In the genomic region with DNA sequence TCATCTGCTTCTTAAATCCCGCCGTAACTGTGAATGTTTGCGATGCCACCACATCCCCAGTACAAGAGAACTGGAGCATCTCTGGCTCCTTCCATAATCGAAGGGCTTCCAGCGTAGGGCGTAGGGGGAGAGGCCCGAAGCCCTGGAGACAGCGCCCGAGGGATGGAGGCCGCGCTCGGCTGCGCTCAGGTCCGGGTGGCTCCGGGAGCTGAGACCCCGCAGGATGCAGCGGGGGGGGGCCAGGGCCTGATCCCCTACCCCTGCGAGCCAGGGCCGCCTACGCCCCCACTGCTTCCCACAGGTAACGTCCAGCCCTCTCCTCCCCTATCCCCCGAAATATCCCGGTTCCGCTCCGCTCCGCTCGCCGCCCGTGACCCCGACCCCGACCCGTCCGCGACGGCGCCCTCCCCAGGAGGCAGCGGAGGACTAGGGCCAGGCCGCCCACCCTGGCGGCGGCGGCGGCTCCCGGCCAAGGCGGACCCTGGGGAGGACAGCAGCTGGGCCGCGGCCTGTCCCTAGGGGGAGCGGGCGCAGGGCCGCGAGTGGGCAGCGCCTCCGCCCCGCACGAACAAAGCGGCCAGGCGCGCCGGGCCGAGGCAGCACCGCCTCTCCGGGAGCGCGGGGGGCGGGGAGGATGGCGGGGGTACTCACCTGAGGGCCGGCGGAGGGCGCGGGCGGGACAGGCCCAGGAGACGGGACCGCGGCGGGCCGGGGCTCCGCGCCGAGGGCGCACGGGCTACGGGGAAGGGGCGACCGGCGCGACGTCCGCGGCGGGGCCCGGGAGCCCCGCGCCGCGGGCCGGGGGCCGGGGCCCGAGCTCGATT, we compare ENCODE assay signal across 8 cellular contexts. TPM values are rescaled to one million over a fixed set of nuclear protein-coding genes. Genes with fewer than 3 reads are reported as not detected.
A peak's percentile ranks its signal among the peaks of the same experiment; 100 is the strongest.
DNase-seq lines count a peak whose midpoint lies in the region; ATAC-seq and TF ChIP-seq lines count a peak whose summit lies in the region.

No MANE protein-coding gene starts in this region.

- no peak overlapping the region for H3K27ac Mint-ChIP-seq in activated naive CD4-positive, alpha-beta T cell treated with anti-CD3 and anti-CD28 coated beads for 36 hours
- H3K27ac Mint-ChIP-seq in activated CD4-positive, alpha-beta memory T cell treated with anti-CD3 and anti-CD28 coated beads, Interleukin-2, amount 10 ng/mL, durations not matched to agents 7 days and 5 days: no peak overlapping the region
- H3K27ac Mint-ChIP-seq in naive thymus-derived CD8-positive, alpha-beta T cell: no peak overlapping the region

- TF ChIP-seq RAD21 in Ishikawa (IDR thresholded peaks at IDR 0.05; ENCODE audit: low read depth): no peak

- CTCF ChIA-PET in activated naive CD4-positive, alpha-beta T cell treated with anti-CD3 and anti-CD28 coated beads for 36 hours (lab: Charles Lee): no interaction called here
- CTCF ChIA-PET in activated CD4-positive, alpha-beta memory T cell treated with anti-CD3 and anti-CD28 coated beads, Interleukin-2, amount 10 ng/mL, durations not matched to agents 7 days and 5 days (lab: Charles Lee): no interaction called here

- intact Hi-C loops in activated naive CD4-positive, alpha-beta T cell treated with anti-CD3 and anti-CD28 coated beads for 36 hours (cut with micrococcal nuclease): loop anchor here (5.0 kb wide), 1 partner anchor 468 kb away; a partner anchor contains a TSS

- POLR2A ChIA-PET in activated CD4-positive, alpha-beta memory T cell treated with anti-CD3 and anti-CD28 coated beads, Interleukin-2, amount 10 ng/mL, durations not matched to agents 7 days and 5 days (lab: Charles Lee): no interaction called here
- POLR2A ChIA-PET in naive thymus-derived CD8-positive, alpha-beta T cell (lab: Charles Lee): no interaction called here

- H3K9me3 Mint-ChIP-seq in activated naive CD4-positive, alpha-beta T cell treated with anti-CD3 and anti-CD28 coated beads for 36 hours: no peaks in the 10 kb centered on the region
- no peaks in the 10 kb centered on the region for H3K9me3 Mint-ChIP-seq in activated CD4-positive, alpha-beta memory T cell treated with anti-CD3 and anti-CD28 coated beads, Interleukin-2, amount 10 ng/mL, durations not matched to agents 7 days and 5 days
- H3K9me3 Mint-ChIP-seq in naive thymus-derived CD8-positive, alpha-beta T cell: peaks cover 0 to 3% (median 0%) of the 10 kb centered on the region in 9 donors

- ATAC-seq in naive thymus-derived CD8-positive, alpha-beta T cell: no peak

- H3K4me1 Mint-ChIP-seq in activated naive CD4-positive, alpha-beta T cell treated with anti-CD3 and anti-CD28 coated beads for 36 hours (ENCODE audit: low read depth): peaks cover 14% of the 10 kb centered on the region
- H3K4me1 Mint-ChIP-seq in activated CD4-positive, alpha-beta memory T cell treated with anti-CD3 and anti-CD28 coated beads, Interleukin-2, amount 10 ng/mL, durations not matched to agents 7 days and 5 days: peaks cover 12% of the 10 kb centered on the region
- H3K4me1 Mint-ChIP-seq in naive thymus-derived CD8-positive, alpha-beta T cell: peaks cover 6 to 16% (median 14%) of the 10 kb centered on the region in 4 donors

- H3K4me3 Mint-ChIP-seq in activated naive CD4-positive, alpha-beta T cell treated with anti-CD3 and anti-CD28 coated beads for 36 hours: peak overlapping the region; percentile 45
- peak overlapping the region; percentile 30 for H3K4me3 Mint-ChIP-seq in activated CD4-positive, alpha-beta memory T cell treated with anti-CD3 and anti-CD28 coated beads, Interleukin-2, amount 10 ng/mL, durations not matched to agents 7 days and 5 days
- peak overlapping the region in 9 of 10 donors; percentile 16 to 89 (median 67) for H3K4me3 Mint-ChIP-seq in naive thymus-derived CD8-positive, alpha-beta T cell

- H3K36me3 Mint-ChIP-seq in activated naive CD4-positive, alpha-beta T cell treated with anti-CD3 and anti-CD28 coated beads for 36 hours (ENCODE audit: low read depth): no peaks in the 10 kb centered on the region
- peaks cover 3% of the 10 kb centered on the region for H3K36me3 Mint-ChIP-seq in activated CD4-positive, alpha-beta memory T cell treated with anti-CD3 and anti-CD28 coated beads, Interleukin-2, amount 10 ng/mL, durations not matched to agents 7 days and 5 days (ENCODE audit: low read depth)
- H3K36me3 Mint-ChIP-seq in naive thymus-derived CD8-positive, alpha-beta T cell: peaks cover 0 to 10% (median 7%) of the 10 kb centered on the region in 3 donors

- TF ChIP-seq EP300 in Ishikawa (IDR thresholded peaks at IDR 0.05; ENCODE audit: borderline replicate concordance): no peak

- peaks cover 35% of the 10 kb centered on the region for H3K27me3 Mint-ChIP-seq in activated naive CD4-positive, alpha-beta T cell treated with anti-CD3 and anti-CD28 coated beads for 36 hours (ENCODE audit: low read depth)
- peaks cover 42% of the 10 kb centered on the region for H3K27me3 Mint-ChIP-seq in activated CD4-positive, alpha-beta memory T cell treated with anti-CD3 and anti-CD28 coated beads, Interleukin-2, amount 10 ng/mL, durations not matched to agents 7 days and 5 days
- peaks cover 22 to 53% (median 39%) of the 10 kb centered on the region in 5 donors for H3K27me3 Mint-ChIP-seq in naive thymus-derived CD8-positive, alpha-beta T cell

- DNase-seq in activated naive CD4-positive, alpha-beta T cell treated with anti-CD3 and anti-CD28 coated beads for 36 hours: no peak
- DNase-seq in activated naive CD4-positive, alpha-beta T cell treated with Interleukin-2 at 50 U/mL for 16 hours: no peak
- DNase-seq in activated CD4-positive, alpha-beta memory T cell treated with anti-CD3 and anti-CD28 coated beads, Interleukin-2, amount 10 ng/mL, durations not matched to agents 7 days and 5 days: no peak
- DNase-seq in foreskin melanocyte (peak; percentile 17), DMS153 (lab: John Stamatoyannopoulos, UW) (no peak)
- DNase-seq in naive thymus-derived CD8-positive, alpha-beta T cell: peak in 1 of 10 donors; percentile 4
- DNase-seq in stimulated activated CD8-positive, alpha-beta memory T cell treated with anti-CD3 and anti-CD28 coated beads, Interleukin-4, amount 100 ng/mL, for 48 hours: no peak

TF ChIP-seq in Ishikawa, 13 proteins besides CTCF, POLR2A, EP300 and RAD21:
- TF ChIP-seq, protein P1, sequence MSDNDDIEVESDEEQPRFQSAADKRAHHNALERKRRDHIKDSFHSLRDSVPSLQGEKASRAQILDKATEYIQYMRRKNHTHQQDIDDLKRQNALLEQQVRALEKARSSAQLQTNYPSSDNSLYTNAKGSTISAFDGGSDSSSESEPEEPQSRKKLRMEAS (IDR thresholded peaks at IDR 0.05): no peak; the same call in 1 of the 2 replicates
- TF ChIP-seq TCF12 (IDR thresholded peaks at IDR 0.05; ENCODE audit: low read depth): no peak
- TF ChIP-seq, protein P2, sequence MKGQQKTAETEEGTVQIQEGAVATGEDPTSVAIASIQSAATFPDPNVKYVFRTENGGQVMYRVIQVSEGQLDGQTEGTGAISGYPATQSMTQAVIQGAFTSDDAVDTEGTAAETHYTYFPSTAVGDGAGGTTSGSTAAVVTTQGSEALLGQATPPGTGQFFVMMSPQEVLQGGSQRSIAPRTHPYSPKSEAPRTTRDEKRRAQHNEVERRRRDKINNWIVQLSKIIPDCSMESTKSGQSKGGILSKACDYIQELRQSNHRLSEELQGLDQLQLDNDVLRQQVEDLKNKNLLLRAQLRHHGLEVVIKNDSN (IDR thresholded peaks at IDR 0.05): no peak
- TF ChIP-seq NFIC (IDR thresholded peaks at IDR 0.05): 0 out of 2 replicates have a peak, but pooled peaks have one; percentile 17
- TF ChIP-seq, protein P3, sequence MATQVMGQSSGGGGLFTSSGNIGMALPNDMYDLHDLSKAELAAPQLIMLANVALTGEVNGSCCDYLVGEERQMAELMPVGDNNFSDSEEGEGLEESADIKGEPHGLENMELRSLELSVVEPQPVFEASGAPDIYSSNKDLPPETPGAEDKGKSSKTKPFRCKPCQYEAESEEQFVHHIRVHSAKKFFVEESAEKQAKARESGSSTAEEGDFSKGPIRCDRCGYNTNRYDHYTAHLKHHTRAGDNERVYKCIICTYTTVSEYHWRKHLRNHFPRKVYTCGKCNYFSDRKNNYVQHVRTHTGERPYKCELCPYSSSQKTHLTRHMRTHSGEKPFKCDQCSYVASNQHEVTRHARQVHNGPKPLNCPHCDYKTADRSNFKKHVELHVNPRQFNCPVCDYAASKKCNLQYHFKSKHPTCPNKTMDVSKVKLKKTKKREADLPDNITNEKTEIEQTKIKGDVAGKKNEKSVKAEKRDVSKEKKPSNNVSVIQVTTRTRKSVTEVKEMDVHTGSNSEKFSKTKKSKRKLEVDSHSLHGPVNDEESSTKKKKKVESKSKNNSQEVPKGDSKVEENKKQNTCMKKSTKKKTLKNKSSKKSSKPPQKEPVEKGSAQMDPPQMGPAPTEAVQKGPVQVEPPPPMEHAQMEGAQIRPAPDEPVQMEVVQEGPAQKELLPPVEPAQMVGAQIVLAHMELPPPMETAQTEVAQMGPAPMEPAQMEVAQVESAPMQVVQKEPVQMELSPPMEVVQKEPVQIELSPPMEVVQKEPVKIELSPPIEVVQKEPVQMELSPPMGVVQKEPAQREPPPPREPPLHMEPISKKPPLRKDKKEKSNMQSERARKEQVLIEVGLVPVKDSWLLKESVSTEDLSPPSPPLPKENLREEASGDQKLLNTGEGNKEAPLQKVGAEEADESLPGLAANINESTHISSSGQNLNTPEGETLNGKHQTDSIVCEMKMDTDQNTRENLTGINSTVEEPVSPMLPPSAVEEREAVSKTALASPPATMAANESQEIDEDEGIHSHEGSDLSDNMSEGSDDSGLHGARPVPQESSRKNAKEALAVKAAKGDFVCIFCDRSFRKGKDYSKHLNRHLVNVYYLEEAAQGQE (IDR thresholded peaks at IDR 0.05; ENCODE audit: low read depth): no peak
- no peak for TF ChIP-seq CEBPB (IDR thresholded peaks at IDR 0.05)
- TF ChIP-seq YY1 (IDR thresholded peaks at IDR 0.05; ENCODE audit: low read depth): no peak
- peak; percentile 74 for TF ChIP-seq ZBTB7A (IDR thresholded peaks at IDR 0.05; ENCODE audit: low read depth)
- TF ChIP-seq TAF1 (IDR thresholded peaks at IDR 0.05; ENCODE audit: low read depth): no peak
- TF ChIP-seq FOXM1 (IDR thresholded peaks at IDR 0.05; ENCODE audit: borderline replicate concordance, low read depth): no peak
- TF ChIP-seq CREB1 (IDR thresholded peaks at IDR 0.05; ENCODE audit: low read depth): no peak
- TF ChIP-seq TEAD4 (IDR thresholded peaks at IDR 0.05): no peak
- no peak for TF ChIP-seq EGR1 (IDR thresholded peaks at IDR 0.05)

RNA-seq across cellular contexts. Expression of a gene that starts 0.7 kb away (rescaled TPM):
- total RNA-seq in activated naive CD4-positive, alpha-beta T cell treated with anti-CD3 and anti-CD28 coated beads for 36 hours: 1 to 10 TPM; 1.0 to 1.2 TPM
- total RNA-seq in activated CD4-positive, alpha-beta memory T cell treated with anti-CD3 and anti-CD28 coated beads, Interleukin-2, amount 10 ng/mL, durations not matched to agents 7 days and 5 days: 1 to 10 TPM; 1.4 to 1.5 TPM
- total RNA-seq in naive thymus-derived CD8-positive, alpha-beta T cell: 1 to 10 TPM in 1 of 2 experiments, under 1 TPM in 1; 0.70 to 1.0 TPM
- under 1 TPM in 1 of 3 donors, not detected in 2; 0.02 TPM for polyA plus RNA-seq in naive thymus-derived CD8-positive, alpha-beta T cell
